Comparison of ENCODE assay signal across 8 cellular contexts in the genomic region with DNA sequence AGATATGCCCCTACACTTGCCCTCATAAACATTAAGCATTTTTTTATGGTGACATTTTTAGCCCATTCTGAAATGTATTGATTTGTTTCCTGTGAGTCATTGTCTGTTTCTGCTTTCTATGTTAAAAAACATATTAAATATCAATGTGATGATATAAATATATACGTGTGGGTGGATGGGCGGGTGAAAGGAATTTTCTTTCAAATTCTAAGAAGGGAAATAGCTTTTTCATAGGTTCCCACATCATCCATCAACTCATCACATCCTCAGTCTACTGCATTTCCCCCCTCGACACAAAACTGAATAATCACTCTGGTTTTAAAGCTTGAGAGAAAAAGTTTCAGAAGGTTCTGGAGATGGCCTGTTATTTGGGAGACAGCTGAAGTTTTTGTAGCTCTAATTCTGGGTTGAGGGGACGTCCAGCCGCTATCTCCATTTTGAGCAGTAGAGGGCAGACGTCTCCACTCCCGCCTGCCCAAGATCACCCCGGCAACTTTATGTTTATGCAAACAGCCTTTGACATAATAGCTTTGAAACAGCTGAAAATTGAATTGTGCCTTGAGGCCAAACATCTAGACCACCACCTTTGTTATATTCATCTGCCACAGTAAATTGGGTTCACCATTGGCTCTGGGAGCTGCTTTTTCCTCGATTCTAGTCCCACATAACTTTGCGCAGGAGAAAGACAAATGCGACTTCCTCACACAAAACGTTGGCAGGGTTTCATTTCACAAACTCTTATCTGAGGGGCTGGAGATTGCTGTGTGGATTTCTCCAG.
DNase-seq lines count a peak whose midpoint lies in the region; ATAC-seq and TF ChIP-seq lines count a peak whose summit lies in the region.

No MANE protein-coding gene starts in this region.

- H3K9ac ChIP-seq in NT2/D1 (ENCODE audit: insufficient read length, low read depth) (no peak overlapping the region), neural cell (ENCODE audit: low read length) (no peak overlapping the region)

- peak; percentile 89 for TF ChIP-seq RAD21 in neural cell (conservative IDR thresholded peaks at IDR 0.05)

- H3K4me2 ChIP-seq in neural cell (ENCODE audit: low read length) = no peak overlapping the region

- no peaks in the 10 kb centered on the region for H3K36me3 ChIP-seq in NT2/D1 (ENCODE audit: insufficient read depth, insufficient read length, low read length)
- no peaks in the 10 kb centered on the region for H3K36me3 ChIP-seq in neural cell (ENCODE audit: insufficient read depth, low read length)

- DNase-seq in Right ventricle myocardium inferior (ENCODE audit: missing footprints) (no peak), cardiac septum (ENCODE audit: low spot score) (no peak), HL-60 (ENCODE audit: low read depth in 1 of 2, low spot score in 1 of 2) (peak; percentile 6 to 42), NT2/D1 (ENCODE audit: low read depth, low spot score) (peak; percentile 38), fibroblast of mammary gland (ENCODE audit: low read depth) (peak; percentile 82), superior temporal gyrus (ENCODE audit: extremely low spot score) (peak; percentile 71)
- DNase-seq in activated T-cell treated with anti-CD3 and anti-CD28 coated beads, Interleukin-2, amount 50 U/mL, for 48 hours = peak; percentile 42 to 66

- no peak overlapping the region for H3K4me3 ChIP-seq in HL-60 (replicated peaks; ENCODE audit: insufficient read depth, low read length)
- H3K4me3 ChIP-seq in NT2/D1 (ENCODE audit: insufficient read length, low read depth) = no peak overlapping the region
- H3K4me3 ChIP-seq in fibroblast of mammary gland (ENCODE audit: control insufficient read depth, low read depth, low read length) = no peak overlapping the region
- H3K4me3 ChIP-seq in neural cell (ENCODE audit: low read length) = no peak overlapping the region

- no peak overlapping the region for H2AFZ ChIP-seq in neural cell (ENCODE audit: low read depth, low read length)

- H3K27me3 ChIP-seq in HL-60 (ENCODE audit: insufficient read depth, poor library complexity, severe bottlenecking) = peaks cover under 1% of the 10 kb centered on the region
- no peaks in the 10 kb centered on the region for H3K27me3 ChIP-seq in NT2/D1 (ENCODE audit: insufficient read depth, insufficient read length)
- no peaks in the 10 kb centered on the region for H3K27me3 ChIP-seq in neural cell (ENCODE audit: insufficient read depth, low read depth, low read length)

- peak; percentile 65 for TF ChIP-seq CTCF in HL-60 (IDR thresholded peaks at IDR 0.05; ENCODE audit: insufficient read depth, low read length)
- TF ChIP-seq CTCF in fibroblast of mammary gland (conservative IDR thresholded peaks at IDR 0.05; ENCODE audit: control insufficient read depth, insufficient read depth, low read depth, low read length) = peak; percentile 92
- peak; percentile 88 for TF ChIP-seq CTCF in neural cell (IDR thresholded peaks at IDR 0.05; ENCODE audit: poor library complexity, severe bottlenecking)

- peak; percentile 40 for TF ChIP-seq EP300 in neural cell (conservative IDR thresholded peaks at IDR 0.05; ENCODE audit: poor library complexity, severe bottlenecking)

- no peaks in the 10 kb centered on the region for H3K4me1 ChIP-seq in NT2/D1 (ENCODE audit: insufficient read depth, insufficient read length)

- no peak overlapping the region for H3K27ac ChIP-seq in HL-60 (replicated peaks)
- peak overlapping the region; percentile 67 for H3K27ac ChIP-seq in neural cell (ENCODE audit: low read length)

- H4K20me1 ChIP-seq in neural cell (ENCODE audit: insufficient read depth) = no peaks in the 10 kb centered on the region

- no peaks in the 10 kb centered on the region for H3K9me2 ChIP-seq in neural cell (ENCODE audit: insufficient read depth, low read length)

- no peaks in the 10 kb centered on the region for H3K79me2 ChIP-seq in neural cell (replicated peaks; ENCODE audit: insufficient read depth, low read length)

- H3K9me3 ChIP-seq in NT2/D1 (ENCODE audit: insufficient read depth, low read length) (no peaks in the 10 kb centered on the region), neural cell (ENCODE audit: low read length) (no peaks in the 10 kb centered on the region)

- ATAC-seq in Right ventricle myocardium inferior = peak; percentile 90

- intact Hi-C loops in Right ventricle myocardium inferior (cut with DNase I) (loop anchor here (5.0 kb wide), 2 partner anchors 1032 to 1057 kb away; no protein-coding TSS in a partner anchor), cardiac septum (cut with DNase I) (loop anchor here (5.0 kb wide), 2 partner anchors 1032 to 1057 kb away; no protein-coding TSS in a partner anchor)

- H3F3A ChIP-seq in neural cell (ENCODE audit: insufficient read depth, low read length, poor library complexity, severe bottlenecking) = no peaks in the 10 kb centered on the region

TF ChIP-seq in neural cell, 6 proteins besides CTCF, POLR2A, EP300 and RAD21:
- no peak for TF ChIP-seq EZH2 (IDR thresholded peaks at IDR 0.05; ENCODE audit: borderline replicate concordance, insufficient read depth, low read length, poor library complexity, severe bottlenecking)
- TF ChIP-seq TAF1 (IDR thresholded peaks at IDR 0.05; ENCODE audit: low read depth) = no peak
- peak; percentile 87 for TF ChIP-seq SMC3 (conservative IDR thresholded peaks at IDR 0.05; ENCODE audit: poor library complexity)

Comparison
In these comparisons a context has a peak if more than half of its experiments do, and no peak if none do; other contexts are left out.
1. DNase-seq: peak in HL-60 (2 of 2), NT2/D1 (single experiment), activated T-cell treated with anti-CD3 and anti-CD28 coated beads, Interleukin-2, amount 50 U/mL, for 48 hours (2 of 2), fibroblast of mammary gland (single experiment) and superior temporal gyrus (single experiment); none in Right ventricle myocardium inferior (single experiment) and cardiac septum (single experiment).
2. Peak in every context shown above with its lines, with median percentiles within 50 percentile points of each other: CTCF ChIP-seq.